In the genomic region with DNA sequence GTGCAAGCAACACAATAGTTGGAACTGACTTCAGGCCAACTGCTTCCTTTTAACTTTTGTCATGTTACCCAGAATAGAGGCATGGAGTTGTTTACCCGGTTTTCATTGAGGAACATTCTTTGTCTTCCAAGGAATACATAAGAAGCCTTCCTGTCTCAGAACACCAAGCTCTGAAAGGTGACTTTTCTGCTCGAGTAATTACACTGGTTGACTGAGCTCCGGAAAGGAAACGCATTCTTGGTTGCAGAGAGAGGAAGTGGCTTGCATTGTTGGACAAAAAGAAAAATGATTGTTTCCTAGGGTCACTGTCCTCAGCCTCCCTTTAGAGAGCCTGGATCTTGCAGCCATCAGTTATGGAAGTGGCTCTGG, we compare ENCODE assay signal across 7 cellular contexts. TPM values are rescaled to one million over a fixed set of nuclear protein-coding genes. Genes with fewer than 3 reads are reported as not detected.
DNase-seq lines count a peak whose midpoint lies in the region; ATAC-seq, FAIRE-seq and TF ChIP-seq lines count a peak whose summit lies in the region.

No MANE protein-coding gene starts in this region.

- H3K27ac Mint-ChIP-seq in IgD-negative memory B cell: peak overlapping the region in 2 of 3 donors; percentile 25 to 75
- peak overlapping the region; percentile 32 for H3K27ac Mint-ChIP-seq in activated T-helper 17 cell treated with anti-CD3 and anti-CD28 coated beads, Interleukin-2, amount 50 U/mL, for 72 hours

- no peak overlapping the region for H3K4me3 ChIP-seq in keratinocyte (ENCODE audit: control insufficient read depth in 2 of 3, extremely low read depth in 1 of 3, insufficient read depth in 2 of 3, low read depth in 1 of 3, low read length in 3 of 3)
- no peak overlapping the region for H3K4me3 ChIP-seq in suprapubic skin

- peaks cover 23 to 28% (median 24%) of the 10 kb centered on the region in 3 donors for H3K4me1 Mint-ChIP-seq in IgD-negative memory B cell
- H3K4me1 Mint-ChIP-seq in activated T-helper 17 cell treated with anti-CD3 and anti-CD28 coated beads, Interleukin-2, amount 50 U/mL, for 72 hours: peaks cover 16% of the 10 kb centered on the region

- no peak overlapping the region for H3K9ac ChIP-seq in keratinocyte (ENCODE audit: control insufficient read depth, extremely low read depth, insufficient read depth, low read length)

- H3K27me3 ChIP-seq in keratinocyte (ENCODE audit: control insufficient read depth, extremely low read depth, insufficient read depth, low read length) (no peaks in the 10 kb centered on the region), suprapubic skin (no peaks in the 10 kb centered on the region)

- H3K4me1 ChIP-seq in keratinocyte (ENCODE audit: control insufficient read depth, extremely low read depth, insufficient read depth, low read length) (no peaks in the 10 kb centered on the region), suprapubic skin (peaks cover 33% of the 10 kb centered on the region)

- H3K9me1 ChIP-seq in keratinocyte (ENCODE audit: control insufficient read depth, extremely low read depth, insufficient read depth, low read length): no peaks in the 10 kb centered on the region

- peaks cover 1% of the 10 kb centered on the region for H3K27me3 Mint-ChIP-seq in IgD-negative memory B cell
- H3K27me3 Mint-ChIP-seq in activated T-helper 17 cell treated with anti-CD3 and anti-CD28 coated beads, Interleukin-2, amount 50 U/mL, for 72 hours: no peaks in the 10 kb centered on the region

- no peaks in the 10 kb centered on the region for H3K9me3 Mint-ChIP-seq in IgD-negative memory B cell
- H3K9me3 Mint-ChIP-seq in activated T-helper 17 cell treated with anti-CD3 and anti-CD28 coated beads, Interleukin-2, amount 50 U/mL, for 72 hours: no peaks in the 10 kb centered on the region

- WGBS in suprapubic skin: 33% methylated on average over 4 of the region's 4 CpGs

- no peaks in the 10 kb centered on the region for H3K79me2 ChIP-seq in keratinocyte (ENCODE audit: control insufficient read depth, insufficient read depth, low read length)

- no peak for TF ChIP-seq EP300 in suprapubic skin (IDR thresholded peaks at IDR 0.05)

- TF ChIP-seq CTCF in keratinocyte (optimal IDR thresholded peaks at IDR 0.05 in 1 of 3, IDR thresholded peaks at IDR 0.05 in 1 of 3, conservative IDR thresholded peaks at IDR 0.05 in 1 of 3; ENCODE audit: extremely low read depth in 1 of 3, insufficient read depth in 2 of 3, low read length in 3 of 3) (no peak), suprapubic skin (IDR thresholded peaks at IDR 0.05) (no peak)

- no peaks in the 10 kb centered on the region for H4K20me1 ChIP-seq in keratinocyte (ENCODE audit: control insufficient read depth, extremely low read depth, insufficient read depth, low read length)

- no peak for DNase-seq in keratinocyte (ENCODE audit: low read depth, low spot score)
- no peak for DNase-seq in suprapubic skin (ENCODE audit: low spot score in 2 of 2)
- DNase-seq in NCI-H510A (lab: John Stamatoyannopoulos, UW): no peak
- no peak for DNase-seq in RKO (ENCODE audit: low spot score)
- DNase-seq in 8988T: no peak

- no peak for TF ChIP-seq POLR2A in suprapubic skin (IDR thresholded peaks at IDR 0.05)

- no peak overlapping the region for H3K4me2 ChIP-seq in keratinocyte (ENCODE audit: control insufficient read depth, extremely low read depth, insufficient read depth, low read depth, low read length)

- no peak for ATAC-seq in activated T-helper 17 cell treated with anti-CD3 and anti-CD28 coated beads, Interleukin-2, amount 50 U/mL, for 72 hours (replicated peaks)

- H3K36me3 ChIP-seq in keratinocyte (ENCODE audit: control insufficient read depth in 2 of 2, extremely low read depth in 1 of 2, insufficient read depth in 2 of 2, low read length in 2 of 2) (no peaks in the 10 kb centered on the region), suprapubic skin (no peaks in the 10 kb centered on the region)

- H2AFZ ChIP-seq in keratinocyte (ENCODE audit: control insufficient read depth, low read length): peak overlapping the region; percentile 50

- no peaks in the 10 kb centered on the region for H3K9me3 ChIP-seq in keratinocyte (ENCODE audit: control insufficient read depth, low read depth, low read length)
- H3K9me3 ChIP-seq in suprapubic skin: no peaks in the 10 kb centered on the region

- dilution Hi-C loops in keratinocyte (cut with MboI; ENCODE audit: extremely low pct_ligation_motif_present, low sequenced_read_pairs): no loop called here

- peak overlapping the region; percentile 15 to 89 (median 48) for H3K4me3 Mint-ChIP-seq in IgD-negative memory B cell
- H3K4me3 Mint-ChIP-seq in activated T-helper 17 cell treated with anti-CD3 and anti-CD28 coated beads, Interleukin-2, amount 50 U/mL, for 72 hours: peak overlapping the region; percentile 69

- H3K36me3 Mint-ChIP-seq in IgD-negative memory B cell: no peaks in the 10 kb centered on the region
- peaks cover 6% of the 10 kb centered on the region for H3K36me3 Mint-ChIP-seq in activated T-helper 17 cell treated with anti-CD3 and anti-CD28 coated beads, Interleukin-2, amount 50 U/mL, for 72 hours (ENCODE audit: low read depth)

- H3K27ac ChIP-seq in keratinocyte (ENCODE audit: control insufficient read depth, insufficient read depth, low read length) (no peak overlapping the region), suprapubic skin (peak overlapping the region; percentile 84)

- FAIRE-seq in keratinocyte (lab: Jason Lieb, UNC): no peak

RNA-seq across cellular contexts. Expression of a gene that starts 30.8 kb away (rescaled TPM):
- 44.4 TPM for polyA plus RNA-seq in IgD-negative memory B cell
- total RNA-seq in activated T-helper 17 cell treated with anti-CD3 and anti-CD28 coated beads, Interleukin-2, amount 50 U/mL, for 72 hours: 10 to 100 TPM; 89.3 to 98.4 TPM
- 20.1 to 44.6 TPM (median 35.6 TPM) in 3 replicates for polyA plus RNA-seq in keratinocyte
- 114 TPM for polyA plus RNA-seq in keratinocyte (2011; ENCODE audit: low read depth)
- 38.6 and 56.2 TPM in 2 replicates for polyA plus RNA-seq in keratinocyte (2011; cell fraction: cytosol; rRNA removed)
- 55.1 and 64.2 TPM in 2 replicates for polyA plus RNA-seq in keratinocyte (2011; cell fraction: nucleus; rRNA removed)
- 40.0 and 57.5 TPM in 2 replicates for polyA plus RNA-seq in keratinocyte (2012; ENCODE audit: low replicate concordance)
- polyA minus RNA-seq in keratinocyte: 32.6 to 43.9 TPM (median 43.7 TPM) in 3 replicates
- 58.9 TPM for polyA minus RNA-seq in keratinocyte (2011; cell fraction: cytosol; rRNA and poly(A)+ RNA removed)
- polyA minus RNA-seq in keratinocyte (2011; cell fraction: nucleus; rRNA and poly(A)+ RNA removed): 34.9 and 68.3 TPM in 2 replicates
- total RNA-seq in suprapubic skin: 10 to 100 TPM; 35.5 to 87.3 (median 51.6) TPM
